In genomic region chr1:204448321-204448964, GRCh38 we compare ENCODE assay signal across 11 cellular contexts. TPM values are rescaled to one million over a fixed set of nuclear protein-coding genes. Genes with fewer than 3 reads are reported as not detected.
DNase-seq lines count a peak whose midpoint lies in the region; ATAC-seq and TF ChIP-seq lines count a peak whose summit lies in the region.
"Had no signal": no experiment of that assay in that cellular context is flagged by ENCODE, and none has a peak within 500 bp of the region (broad histone marks: within the 10 kb centered on the region; RNA-seq: fewer than 3 reads in every experiment).

No MANE protein-coding gene starts in this region.

- H3K36me3 ChIP-seq in esophagus muscularis mucosa (peaks cover 9 to 84% (median 60%) of the 10 kb centered on the region in 4 donors), smooth muscle cell (ENCODE audit: low read depth) (no peaks in the 10 kb centered on the region)

- POLR2A ChIA-PET in activated CD4-positive, alpha-beta T cell treated with anti-CD3 and anti-CD28 coated beads for 36 hours (lab: Charles Lee): interaction anchor here (0.7 to 1.1 kb wide), 2 partner anchors 43 to 269 kb away, joined by 3 to 6 read pairs; no protein-coding TSS in a partner anchor

- no peak for TF ChIP-seq EP300 in esophagus muscularis mucosa (IDR thresholded peaks at IDR 0.05)

- H3K9me3 Mint-ChIP-seq in activated CD4-positive, alpha-beta T cell treated with anti-CD3 and anti-CD28 coated beads for 36 hours (ENCODE audit: low read depth): no peaks in the 10 kb centered on the region
- H3K9me3 Mint-ChIP-seq in effector memory CD8-positive, alpha-beta T cell: no peaks in the 10 kb centered on the region
- no peaks in the 10 kb centered on the region for H3K9me3 Mint-ChIP-seq in stimulated activated memory B cell treated with anti-CD40 and anti-IgM and Interleukin-4, amounts not matched to agents 10 μg/mL and 1 μg/mL and 100 μg/mL, for 72 hours
- H3K9me3 Mint-ChIP-seq: HFFc6 had no signal

- no peak for DNase-seq in activated CD4-positive, alpha-beta T cell treated with anti-CD3 and anti-CD28 coated beads for 36 hours
- DNase-seq in activated CD4-positive, alpha-beta T cell treated with anti-CD3 and anti-CD28 coated beads, Interleukin-2, amount 50 U/mL, for 1 hour: no peak
- DNase-seq in OCI-M1 (lab: John Stamatoyannopoulos, UW) (peak; percentile 25), esophagus muscularis mucosa (ENCODE audit: extremely low spot score) (no peak), smooth muscle cell (lab: John Stamatoyannopoulos, UW; ENCODE audit: unreplicated experiment) (no peak)
- no peak for DNase-seq in effector memory CD8-positive, alpha-beta T cell
- DNase-seq: activated CD4-positive, alpha-beta T cell treated with anti-CD3 and anti-CD28 coated beads for 4 hours; HFFc6; NCI-H1436 had no signal

- peaks cover 63% of the 10 kb centered on the region for H3K4me1 Mint-ChIP-seq in activated CD4-positive, alpha-beta T cell treated with anti-CD3 and anti-CD28 coated beads for 36 hours
- H3K4me1 Mint-ChIP-seq in effector memory CD8-positive, alpha-beta T cell (ENCODE audit: low read depth in 2 of 2): peaks cover 14 to 21% of the 10 kb centered on the region in 2 donors
- H3K4me1 Mint-ChIP-seq in stimulated activated memory B cell treated with anti-CD40 and anti-IgM and Interleukin-4, amounts not matched to agents 10 μg/mL and 1 μg/mL and 100 μg/mL, for 72 hours: peaks cover 87% of the 10 kb centered on the region

- H3K4me3 Mint-ChIP-seq in activated CD4-positive, alpha-beta T cell treated with anti-CD3 and anti-CD28 coated beads for 36 hours: no peak overlapping the region
- no peak overlapping the region for H3K4me3 Mint-ChIP-seq in effector memory CD8-positive, alpha-beta T cell
- no peak overlapping the region for H3K4me3 Mint-ChIP-seq in stimulated activated memory B cell treated with anti-CD40 and anti-IgM and Interleukin-4, amounts not matched to agents 10 μg/mL and 1 μg/mL and 100 μg/mL, for 72 hours
- H3K4me3 Mint-ChIP-seq: HFFc6 had no signal

- no peak overlapping the region for H3K9ac ChIP-seq in smooth muscle cell (ENCODE audit: low read depth)

- TF ChIP-seq POLR2A in esophagus muscularis mucosa (IDR thresholded peaks at IDR 0.05; ENCODE audit: low read depth): no peak

- H3K27me3 Mint-ChIP-seq in activated CD4-positive, alpha-beta T cell treated with anti-CD3 and anti-CD28 coated beads for 36 hours: no peaks in the 10 kb centered on the region
- H3K27me3 Mint-ChIP-seq in effector memory CD8-positive, alpha-beta T cell: no peaks in the 10 kb centered on the region
- no peaks in the 10 kb centered on the region for H3K27me3 Mint-ChIP-seq in stimulated activated memory B cell treated with anti-CD40 and anti-IgM and Interleukin-4, amounts not matched to agents 10 μg/mL and 1 μg/mL and 100 μg/mL, for 72 hours

- no peak for TF ChIP-seq CTCF in esophagus muscularis mucosa (IDR thresholded peaks at IDR 0.05)
- no peak for TF ChIP-seq CTCF in smooth muscle cell (IDR thresholded peaks at IDR 0.05; ENCODE audit: borderline replicate concordance, insufficient read depth, poor library complexity, severe bottlenecking)

- CTCF ChIA-PET in activated CD4-positive, alpha-beta T cell treated with anti-CD3 and anti-CD28 coated beads for 36 hours (lab: Charles Lee): interaction anchor here (0.8 to 31.0 kb wide), 9 partner anchors 9 to 77 kb away, joined by 3 to 910 read pairs (median 8); partner anchors contain the start of gene PIK3C2B

- H3K79me2 ChIP-seq in smooth muscle cell (ENCODE audit: low read depth): no peaks in the 10 kb centered on the region

- no peaks in the 10 kb centered on the region for H3F3A ChIP-seq in smooth muscle cell (ENCODE audit: low read depth)

- H3K4me1 ChIP-seq in esophagus muscularis mucosa (peaks cover 17 to 48% (median 26%) of the 10 kb centered on the region in 4 donors), smooth muscle cell (ENCODE audit: low read depth) (peaks cover 6% of the 10 kb centered on the region)

- H3K4me3 ChIP-seq in esophagus muscularis mucosa: no peak overlapping the region
- H3K4me3 ChIP-seq in smooth muscle cell: no peak overlapping the region

- no peaks in the 10 kb centered on the region for H3K9me3 ChIP-seq in esophagus muscularis mucosa
- no peaks in the 10 kb centered on the region for H3K9me3 ChIP-seq in smooth muscle cell (replicated peaks; ENCODE audit: low read depth)

- intact Hi-C loops in activated CD4-positive, alpha-beta T cell treated with anti-CD3 and anti-CD28 coated beads for 36 hours (cut with DNase I, micrococcal nuclease): no loop called here
- intact Hi-C loops in esophagus muscularis mucosa (cut with DNase I): no loop called here

- no peaks in the 10 kb centered on the region for H4K20me1 ChIP-seq in smooth muscle cell (ENCODE audit: low read depth)

- H2AFZ ChIP-seq in smooth muscle cell (ENCODE audit: low read depth): no peak overlapping the region

- peak overlapping the region; percentile 28 for H3K27ac Mint-ChIP-seq in activated CD4-positive, alpha-beta T cell treated with anti-CD3 and anti-CD28 coated beads for 36 hours
- peak overlapping the region; percentile 90 to 98 for H3K27ac Mint-ChIP-seq in effector memory CD8-positive, alpha-beta T cell
- H3K27ac Mint-ChIP-seq in stimulated activated memory B cell treated with anti-CD40 and anti-IgM and Interleukin-4, amounts not matched to agents 10 μg/mL and 1 μg/mL and 100 μg/mL, for 72 hours: peak overlapping the region; percentile 15
- H3K27ac Mint-ChIP-seq: HFFc6 had no signal

- 84% methylated on average over 7 of the region's 7 CpGs for WGBS in esophagus muscularis mucosa
- 85% methylated on average over 7 of the region's 7 CpGs for WGBS in smooth muscle cell (ENCODE audit: low lambda C conversion rate)

- no peak overlapping the region for H3K4me2 ChIP-seq in smooth muscle cell

- ATAC-seq in activated CD4-positive, alpha-beta T cell treated with anti-CD3 and anti-CD28 coated beads for 36 hours: no peak
- ATAC-seq in effector memory CD8-positive, alpha-beta T cell (replicated peaks): no peak
- no peak for ATAC-seq in stimulated activated memory B cell treated with anti-CD40 and anti-IgM and Interleukin-4, amounts not matched to agents 10 μg/mL and 1 μg/mL and 100 μg/mL, for 72 hours
- no peak for ATAC-seq in GM18511 (IDR thresholded peaks at IDR 0.05; ENCODE audit: unreplicated experiment)

- H3K36me3 Mint-ChIP-seq in activated CD4-positive, alpha-beta T cell treated with anti-CD3 and anti-CD28 coated beads for 36 hours (ENCODE audit: low read depth): peaks cover 35% of the 10 kb centered on the region
- H3K36me3 Mint-ChIP-seq in effector memory CD8-positive, alpha-beta T cell (ENCODE audit: insufficient read depth): peaks cover 28% of the 10 kb centered on the region
- peaks cover 68% of the 10 kb centered on the region for H3K36me3 Mint-ChIP-seq in stimulated activated memory B cell treated with anti-CD40 and anti-IgM and Interleukin-4, amounts not matched to agents 10 μg/mL and 1 μg/mL and 100 μg/mL, for 72 hours

- peak overlapping the region in 1 of 4 donors; percentile 17 for H3K27ac ChIP-seq in esophagus muscularis mucosa (replicated peaks in 1 of 4)
- H3K27ac ChIP-seq in smooth muscle cell (ENCODE audit: low read depth): no peak overlapping the region

- H3K27me3 ChIP-seq in esophagus muscularis mucosa (no peaks in the 10 kb centered on the region), smooth muscle cell (ENCODE audit: low read depth) (no peaks in the 10 kb centered on the region)

RNA-seq across cellular contexts. Expression of gene PPP1R15B, which starts 36.8 kb away (rescaled TPM):
- 10 to 100 TPM; 55.9 to 57.6 TPM for total RNA-seq in activated CD4-positive, alpha-beta T cell treated with anti-CD3 and anti-CD28 coated beads for 36 hours
- 10 to 100 TPM; 42.8 to 56.4 (median 51.4) TPM for total RNA-seq in esophagus muscularis mucosa
- 68.1 and 74.8 TPM in 2 replicates for total RNA-seq in smooth muscle cell
- 24.1 and 25.0 TPM in 2 replicates for polyA plus RNA-seq in smooth muscle cell

RNA-seq across cellular contexts. Expression of gene PIK3C2B, which starts 46.2 kb away (rescaled TPM):
- 10 to 100 TPM; 38.2 to 44.0 TPM for total RNA-seq in activated CD4-positive, alpha-beta T cell treated with anti-CD3 and anti-CD28 coated beads for 36 hours
- total RNA-seq in esophagus muscularis mucosa: 10 to 100 TPM; 10.8 to 15.8 (median 13.6) TPM
- 9.5 and 11.5 TPM in 2 replicates for total RNA-seq in smooth muscle cell
- polyA plus RNA-seq in smooth muscle cell: 3.0 and 5.0 TPM in 2 replicates

Comparison
In these comparisons a context has a peak if more than half of its experiments do, and no peak if none do; other contexts are left out.
1. H3K27ac Mint-ChIP-seq: peak in every context shown above with its lines; median percentile 94 in effector memory CD8-positive, alpha-beta T cell; 28 in activated CD4-positive, alpha-beta T cell treated with anti-CD3 and anti-CD28 coated beads for 36 hours; 15 in stimulated activated memory B cell treated with anti-CD40 and anti-IgM and Interleukin-4, amounts not matched to agents 10 μg/mL and 1 μg/mL and 100 μg/mL, for 72 hours.